ENCODE assay signal across 1 cellular context in genomic region chr10:117684673-117685211, GRCh38.
TF ChIP-seq lines count a peak whose summit lies in the region.

No MANE protein-coding gene starts in this region.

TF ChIP-seq in H1, 55 proteins besides CTCF, POLR2A, EP300 and RAD21 (continued from another document):
- TF ChIP-seq ATF2 (IDR thresholded peaks at IDR 0.05; ENCODE audit: low read length) (no peak), PHF8 (conservative IDR thresholded peaks at IDR 0.05; ENCODE audit: low read depth, low read length) (no peak), ASH2L (IDR thresholded peaks at IDR 0.05; ENCODE audit: low read length) (no peak), MAX (IDR thresholded peaks at IDR 0.05) (no peak), FOSL1 (IDR thresholded peaks at IDR 0.05; ENCODE audit: insufficient read depth, low read depth, low read length) (no peak), CREB1 (IDR thresholded peaks at IDR 0.05) (no peak), USF2 (IDR thresholded peaks at IDR 0.05; ENCODE audit: low read length) (no peak), SP1 (IDR thresholded peaks at IDR 0.05; ENCODE audit: low read depth, low read length) (no peak)
